20 cellular contexts compared by ENCODE assay signal in genomic region chr6:138378463-138378862, GRCh38. TPM values are rescaled to one million over a fixed set of nuclear protein-coding genes. Genes with fewer than 3 reads are reported as not detected.
DNase-seq lines count a peak whose midpoint lies in the region.
"Had no signal": no experiment of that assay in that cellular context is flagged by ENCODE, and none has a peak within 500 bp of the region (broad histone marks: within the 10 kb centered on the region; RNA-seq: fewer than 3 reads in every experiment).

No MANE protein-coding gene starts in this region.

- no peak overlapping the region for H2BK15ac ChIP-seq in mesendoderm (replicated peaks; ENCODE audit: low read depth)

- no peak overlapping the region for H2BK5ac ChIP-seq in mesendoderm (ENCODE audit: low read length)

- no peak overlapping the region for H3K56ac ChIP-seq in mesendoderm (ENCODE audit: low read length)

- H4K5ac ChIP-seq in mesendoderm (ENCODE audit: low read length) = no peak overlapping the region

- no peak overlapping the region for H2AK5ac ChIP-seq in mesendoderm (ENCODE audit: low read length)

- H3K4me3 ChIP-seq in H7 (ENCODE audit: insufficient read depth, low read depth, low read length) (no peak overlapping the region), mesendoderm (ENCODE audit: low read length) (no peak overlapping the region)

- no peak overlapping the region for H3K18ac ChIP-seq in mesendoderm (ENCODE audit: low read length)

- no peaks in the 10 kb centered on the region for H3K27me3 ChIP-seq in H7 (ENCODE audit: control insufficient read depth, insufficient read depth, low read length)
- no peaks in the 10 kb centered on the region for H3K27me3 ChIP-seq in mesendoderm (ENCODE audit: insufficient read depth, low read length, poor library complexity)
- H3K27me3 ChIP-seq: BE2C had no signal

- H3K27ac ChIP-seq in mesendoderm (ENCODE audit: low read depth, low read length) = no peak overlapping the region

- no peak overlapping the region for H2BK120ac ChIP-seq in mesendoderm (ENCODE audit: low read depth, low read length)

- H3K4me1 ChIP-seq in mesendoderm (ENCODE audit: control insufficient read depth, low read depth, low read length) = peaks cover 5% of the 10 kb centered on the region

- no peak overlapping the region for H3K23ac ChIP-seq in mesendoderm (ENCODE audit: low read length)

- no peaks in the 10 kb centered on the region for H3K79me2 ChIP-seq in mesendoderm (ENCODE audit: control insufficient read depth, insufficient read depth, low read length)

- no CpG with 5 or more reads among the region's 4 CpGs for WGBS in mesendoderm (ENCODE audit: extremely low coverage, insufficient coverage, low lambda C conversion rate)

- DNase-seq in NCI-H2081 (lab: John Stamatoyannopoulos, UW) (peak; percentile 30 to 67), NCI-H2081 treated with DMSO at 0.1 percent for 48 hours (lab: John Stamatoyannopoulos, UW) (no peak), H7 (peak; percentile 39), NCI-H748 (lab: John Stamatoyannopoulos, UW; ENCODE audit: unreplicated experiment) (peak; percentile 64), mesendoderm (peak; percentile 48), ecto neural progenitor cell (ENCODE audit: low spot score) (no peak), NCI-H1436 treated with DMSO at 0.1 percent for 48 hours (lab: John Stamatoyannopoulos, UW) (no peak)
- no peak for DNase-seq in activated CD4-positive, alpha-beta T cell treated with anti-CD3 and anti-CD28 coated beads, Interleukin-2, amount 50 U/mL, for 1 hour
- DNase-seq: H9, HFFc6, KBM-7, MM.1S, NCI-H1048, NCI-H187, NCI-H2171 treated with DMSO at 0.1 percent for 48 hours, NCI-H526 treated with DMSO at 0.1 percent for 48 hours, T-cell had no signal

- H3K4me2 ChIP-seq in mesendoderm (ENCODE audit: low read length) = no peak overlapping the region

- H3K79me1 ChIP-seq in mesendoderm (ENCODE audit: low read length) = no peaks in the 10 kb centered on the region

- no peak overlapping the region for H3K9ac ChIP-seq in mesendoderm (ENCODE audit: low read length)

- H3K4ac ChIP-seq in mesendoderm (ENCODE audit: low read depth, low read length) = no peak overlapping the region

- H4K8ac ChIP-seq in mesendoderm (ENCODE audit: low read depth, low read length) = no peak overlapping the region

- H3K36me3 ChIP-seq in H7 (replicated peaks; ENCODE audit: control insufficient read depth, insufficient read depth, low read length) (no peaks in the 10 kb centered on the region), mesendoderm (ENCODE audit: control insufficient read depth, insufficient read depth, low read length) (no peaks in the 10 kb centered on the region)
- H3K36me3 ChIP-seq: BE2C had no signal

RNA-seq across cellular contexts. Expression of gene SMIM28, which starts 0.8 kb away (rescaled TPM):
- 0.35 TPM in 1 of 2 replicates, not detected in the other for total RNA-seq in H7 (2014; rRNA removed; shearing (Covaris generic))
- 0.32 TPM for polyA plus RNA-seq in mesendoderm (2013, experiment 1 of 2)
- polyA plus RNA-seq in mesendoderm (2013, experiment 2 of 2) = 0.21 TPM
- total RNA-seq: A673, H9, HepG2, HFFc6, T-cell had no signal
- polyA plus RNA-seq: HepG2 had no signal

RNA-seq across cellular contexts. Expression of gene HEBP2, which starts 25.6 kb away (rescaled TPM):
- total RNA-seq in H7 (2014; rRNA removed; shearing (Covaris generic)) = 48.1 and 60.2 TPM in 2 replicates
- polyA plus RNA-seq in mesendoderm (2013, experiment 1 of 2) = 316 TPM
- 316 TPM for polyA plus RNA-seq in mesendoderm (2013, experiment 2 of 2)

Comparison
In these comparisons a context has a peak if more than half of its experiments do, and no peak if none do; other contexts are left out.
1. DNase-seq: peak in NCI-H2081 (2 of 2), H7 (single experiment), NCI-H748 (single experiment) and mesendoderm (single experiment); none in NCI-H2081 treated with DMSO at 0.1 percent for 48 hours (single experiment), ecto neural progenitor cell (single experiment), activated CD4-positive, alpha-beta T cell treated with anti-CD3 and anti-CD28 coated beads, Interleukin-2, amount 50 U/mL, for 1 hour (single experiment) and NCI-H1436 treated with DMSO at 0.1 percent for 48 hours (single experiment).